Comparison of ENCODE assay signal across 14 cellular contexts in genomic region chr18:23648930-23649622, GRCh38. TPM values are rescaled to one million over a fixed set of nuclear protein-coding genes. Genes with fewer than 3 reads are reported as not detected.
"Had no signal": no experiment of that assay in that cellular context is flagged by ENCODE, and none has a peak within 500 bp of the region (broad histone marks: within the 10 kb centered on the region; RNA-seq: fewer than 3 reads in every experiment).

No MANE protein-coding gene starts in this region.

- DNase-seq: activated CD4-positive, alpha-beta T cell treated with anti-CD3 and anti-CD28 coated beads, Interleukin-2, amount 10 ng/mL, durations not matched to agents 24 days and 14 days; activated CD4-positive, CD25-positive, alpha-beta regulatory T cell; activated CD8-positive, alpha-beta memory T cell treated with anti-CD3 and anti-CD28 coated beads, Interleukin-2, amount 50 U/mL, for 4 hours; activated CD8-positive, alpha-beta T cell treated with anti-CD3 and anti-CD28 coated beads, Interleukin-2, amount 10 ng/mL, durations not matched to agents 7 days and 5 days; activated gamma-delta T cell; activated naive CD8-positive, alpha-beta T cell treated with anti-CD3 and anti-CD28 coated beads, Interleukin-2, amount 10 ng/mL, durations not matched to agents 7 days and 5 days; activated T-cell treated with anti-CD3 and anti-CD28 coated beads, Interleukin-2, amount 50 U/mL, for 72 hours; aorta; hippocampal formation; ovary; stimulated activated CD4-positive, alpha-beta T cell treated with anti-CD3 and anti-CD28 coated beads, Interleukin-2, amount 100 ng/mL, for 48 hours; stimulated activated naive B cell treated with anti-CD40 and anti-IgM and Interleukin-4, amounts not matched to agents 10 μg/mL and 1 μg/mL and 100 μg/mL, for 72 hours; thyroid gland had no signal

- H3K27me3 ChIP-seq: ovary, thyroid gland, vagina had no signal

- H3K4me3 ChIP-seq: ovary, thyroid gland, vagina had no signal

- ATAC-seq: activated CD8-positive, alpha-beta T cell treated with anti-CD3 and anti-CD28 coated beads, Interleukin-2, amount 10 ng/mL, durations not matched to agents 7 days and 5 days; activated T-cell treated with anti-CD3 and anti-CD28 coated beads, Interleukin-2, amount 50 U/mL, for 72 hours; stimulated activated naive B cell treated with anti-CD40 and anti-IgM and Interleukin-4, amounts not matched to agents 10 μg/mL and 1 μg/mL and 100 μg/mL, for 72 hours had no signal

- H3K27ac ChIP-seq: ovary, thyroid gland, vagina had no signal

- H3K4me1 ChIP-seq: thyroid gland had no signal

- H3K9me3 ChIP-seq: ovary, thyroid gland, vagina had no signal

- H3K36me3 ChIP-seq: ovary, thyroid gland had no signal

RNA-seq across cellular contexts. Expression of gene ANKRD29, which starts 13.6 kb away (rescaled TPM):
- total RNA-seq: activated CD4-positive, alpha-beta T cell treated with anti-CD3 and anti-CD28 coated beads, Interleukin-2, amount 10 ng/mL, durations not matched to agents 24 days and 14 days; activated CD8-positive, alpha-beta T cell treated with anti-CD3 and anti-CD28 coated beads, Interleukin-2, amount 10 ng/mL, durations not matched to agents 7 days and 5 days; activated naive CD8-positive, alpha-beta T cell treated with anti-CD3 and anti-CD28 coated beads, Interleukin-2, amount 10 ng/mL, durations not matched to agents 7 days and 5 days; activated T-cell treated with anti-CD3 and anti-CD28 coated beads, Interleukin-2, amount 50 U/mL, for 72 hours had no signal

RNA-seq across cellular contexts. Expression of gene LAMA3, which starts 40.2 kb away (rescaled TPM):
- total RNA-seq: activated CD4-positive, alpha-beta T cell treated with anti-CD3 and anti-CD28 coated beads, Interleukin-2, amount 10 ng/mL, durations not matched to agents 24 days and 14 days had no signal
